Comparison of ENCODE assay signal across 1 cellular context in the genomic region with DNA sequence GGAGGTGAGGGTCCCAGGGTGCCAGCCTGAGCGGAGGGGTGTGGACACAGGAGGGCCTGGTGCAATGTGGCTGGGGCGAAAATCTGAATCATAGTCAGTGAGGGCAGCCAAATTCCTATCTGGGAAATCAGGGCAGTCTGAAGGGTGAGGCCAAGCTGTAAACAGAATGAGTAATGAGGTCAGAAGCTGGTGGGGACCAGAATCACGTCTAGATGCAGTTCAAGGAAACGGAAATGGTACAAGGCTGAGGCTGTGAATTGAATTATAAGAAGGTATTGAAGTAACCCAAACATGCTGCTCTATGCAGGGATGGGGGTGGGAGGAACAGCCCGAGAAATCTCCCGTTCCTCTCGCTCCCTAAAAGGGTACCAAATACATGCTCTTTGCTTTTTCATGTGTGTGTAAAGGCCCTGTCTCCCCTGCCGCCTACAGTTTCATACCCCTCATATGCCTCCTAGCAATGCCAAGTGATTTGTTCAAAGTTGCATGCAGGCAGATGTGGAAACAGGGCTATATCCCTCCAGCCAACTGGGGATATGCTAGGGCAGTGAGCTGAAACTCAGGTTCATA.
TF ChIP-seq lines count a peak whose summit lies in the region.

No MANE protein-coding gene starts in this region.

TF ChIP-seq in A549, 52 proteins besides CTCF, POLR2A, EP300 and RAD21 (continued from another document):
- TF ChIP-seq HOXA7 (CRISPR knock-in tag; IDR thresholded peaks at IDR 0.05) = 0 out of 2 replicates have a peak, but pooled peaks have one; percentile 38
- peak; percentile 59; the same call in 1 of the 2 replicates for TF ChIP-seq HOXB13 (CRISPR knock-in tag; IDR thresholded peaks at IDR 0.05; ENCODE audit: low read depth)
- TF ChIP-seq GATA3 (IDR thresholded peaks at IDR 0.05; ENCODE audit: borderline replicate concordance) = peak; percentile 95
- peak; percentile 72; the same call in 1 of the 2 replicates for TF ChIP-seq ZNF302 (CRISPR knock-in tag; IDR thresholded peaks at IDR 0.05)
TF ChIP-seq in A549: peak in this region for 17.
